Comparison of ENCODE assay signal across 1 cellular context in the genomic region with DNA sequence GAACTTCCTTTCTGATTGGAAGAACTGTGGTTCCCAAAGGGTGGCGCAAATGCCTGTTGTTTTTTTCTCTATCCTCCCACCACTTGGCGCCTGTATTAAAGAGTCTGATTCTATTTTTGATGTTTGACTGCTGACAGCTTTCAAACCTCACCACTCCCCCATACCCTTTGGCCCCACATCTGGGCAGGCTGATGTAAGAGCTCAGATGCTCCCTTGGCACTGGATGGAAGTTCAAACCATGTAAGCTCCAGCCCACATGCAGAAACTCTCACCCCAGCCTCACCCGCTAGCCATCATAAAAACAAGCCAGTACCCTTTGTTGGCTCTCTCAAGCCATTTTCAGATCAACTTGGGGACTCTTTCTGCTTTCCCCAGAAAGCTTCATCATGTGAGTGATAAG.
TF ChIP-seq lines count a peak whose summit lies in the region.

No MANE protein-coding gene starts in this region.

TF ChIP-seq in IMR-90, 13 proteins besides CTCF, POLR2A, EP300 and RAD21:
- TF ChIP-seq CEBPB (IDR thresholded peaks at IDR 0.05; ENCODE audit: low read depth, low read length) (no peak), RFX5 (IDR thresholded peaks at IDR 0.05; ENCODE audit: low read depth, low read length) (no peak), MAFK (IDR thresholded peaks at IDR 0.05; ENCODE audit: low read depth, low read length) (no peak), ELK1 (IDR thresholded peaks at IDR 0.05; ENCODE audit: borderline replicate concordance, low read depth, low read length) (no peak), MXI1 (IDR thresholded peaks at IDR 0.05; ENCODE audit: borderline replicate concordance, low read depth, low read length) (no peak), USF2 (IDR thresholded peaks at IDR 0.05; ENCODE audit: low read depth, low read length) (no peak), CHD1 (IDR thresholded peaks at IDR 0.05; ENCODE audit: low read depth, low read length) (no peak), SMC3 (IDR thresholded peaks at IDR 0.05; ENCODE audit: low read depth, low read length) (no peak), FOS (IDR thresholded peaks at IDR 0.05; ENCODE audit: low read depth, low read length) (no peak), BHLHE40 (IDR thresholded peaks at IDR 0.05; ENCODE audit: low read depth, low read length) (no peak)
